In the genomic region with DNA sequence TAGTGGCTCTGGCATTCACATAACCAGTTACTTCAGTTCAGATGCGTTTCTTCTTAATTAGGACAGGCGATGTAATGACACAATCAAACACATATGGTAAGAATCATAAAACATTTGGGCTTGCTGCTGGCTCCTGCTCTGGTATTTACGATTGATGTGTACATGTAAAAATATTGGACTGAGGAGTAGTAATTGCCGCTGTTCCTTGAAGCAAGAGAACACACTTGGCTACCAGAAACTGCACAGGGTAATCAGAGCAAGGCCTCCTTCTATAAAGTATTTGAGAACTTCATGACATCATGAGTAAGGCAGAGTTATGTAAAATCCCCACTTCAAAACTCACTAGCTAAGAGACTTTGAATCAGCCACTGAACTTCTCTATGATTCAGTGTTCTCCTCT, we compare ENCODE assay signal across 10 cellular contexts.
"Had no signal": no experiment of that assay in that cellular context is flagged by ENCODE, and none has a peak within 500 bp of the region (broad histone marks: within the 10 kb centered on the region; RNA-seq: fewer than 3 reads in every experiment).

No MANE protein-coding gene starts in this region.

- FAIRE-seq: kidney had no signal

- H3K36me3 ChIP-seq: left lung had no signal

- H3K9me3 ChIP-seq: left lung had no signal

- H3K4me1 ChIP-seq: left lung had no signal

- H2AFZ ChIP-seq: hepatocyte had no signal

- H3K27me3 ChIP-seq: hepatocyte, left lung had no signal

- H3K27ac ChIP-seq: hepatocyte, left lung had no signal

- H3K4me3 ChIP-seq: hepatocyte, left lung had no signal

- DNase-seq: activated CD4-positive, CD25-positive, alpha-beta regulatory T cell; activated naive CD8-positive, alpha-beta T cell treated with anti-CD3 and anti-CD28 coated beads for 36 hours; cortex of kidney; effector CD4-positive, alpha-beta T cell; kidney; left lung; naive B cell; posterior cingulate gyrus; retina had no signal

- H3K79me2 ChIP-seq: hepatocyte had no signal
